18 cellular contexts compared by ENCODE assay signal in the genomic region with DNA sequence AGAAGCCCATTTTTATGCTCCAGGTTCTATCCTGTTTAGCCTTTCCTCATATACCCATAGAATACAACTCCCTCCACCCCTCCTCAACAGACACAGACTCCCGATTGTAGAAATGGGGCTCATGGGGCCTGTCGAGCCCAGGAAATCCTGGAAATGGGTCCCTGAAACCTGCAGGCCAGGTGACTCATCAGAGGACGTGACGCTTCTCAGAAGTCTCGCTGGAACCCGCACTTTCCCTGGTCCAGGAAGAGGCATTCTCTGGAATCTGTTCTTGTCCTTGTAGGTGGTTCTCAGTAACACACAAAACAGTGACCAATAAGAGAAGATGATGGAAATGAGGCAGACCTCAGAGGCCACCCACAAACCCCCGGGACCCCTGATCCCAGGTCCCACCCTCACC.
"Had no signal": no experiment of that assay in that cellular context is flagged by ENCODE, and none has a peak within 500 bp of the region (broad histone marks: within the 10 kb centered on the region; RNA-seq: fewer than 3 reads in every experiment).

No MANE protein-coding gene starts in this region.

- H3K4me3 Mint-ChIP-seq: naive thymus-derived CD4-positive, alpha-beta T cell; nephron progenitor cell had no signal

- H3K27me3 ChIP-seq: thyroid gland, upper lobe of left lung had no signal

- H3K27ac ChIP-seq: dorsolateral prefrontal cortex, heart left ventricle, left ventricle myocardium inferior, lower lobe of right lung, suprapubic skin, thyroid gland, upper lobe of left lung, uterus had no signal

- H3K36me3 ChIP-seq: heart left ventricle, left ventricle myocardium inferior, lower lobe of right lung, suprapubic skin, thyroid gland, upper lobe of left lung, uterus had no signal

- H3K9me3 ChIP-seq: lower lobe of right lung, suprapubic skin, thyroid gland, uterus had no signal

- DNase-seq: cortex of kidney; dorsolateral prefrontal cortex; effector CD8-positive, alpha-beta T cell; hippocampal formation; left ventricle myocardium inferior; lower lobe of right lung; mesenchymal stem cell; naive thymus-derived CD4-positive, alpha-beta T cell; nephron progenitor cell; right cardiac atrium; stimulated activated CD4-positive, alpha-beta T cell treated with anti-CD3 and anti-CD28 coated beads, Interleukin-2, amount 100 ng/mL, for 48 hours; stimulated activated naive CD4-positive, alpha-beta T cell treated with Interleukin-2 at 50 U/mL for 16 hours; thyroid gland; upper lobe of left lung; uterus had no signal

- H3K4me2 ChIP-seq: smooth muscle cell had no signal

- ATAC-seq: heart left ventricle; lower lobe of right lung; naive thymus-derived CD4-positive, alpha-beta T cell; right cardiac atrium had no signal

- H3K4me3 ChIP-seq: dorsolateral prefrontal cortex, heart left ventricle, left ventricle myocardium inferior, lower lobe of right lung, smooth muscle cell, suprapubic skin, thyroid gland, upper lobe of left lung, uterus had no signal

- H3K27ac Mint-ChIP-seq: naive thymus-derived CD4-positive, alpha-beta T cell had no signal

- H3K4me1 ChIP-seq: heart left ventricle, left ventricle myocardium inferior, lower lobe of right lung, thyroid gland, upper lobe of left lung, uterus had no signal
